In genomic region chr4:137203601-137204000, GRCh38 we compare ENCODE assay signal across 24 cellular contexts.
DNase-seq lines count a peak whose midpoint lies in the region; ATAC-seq and TF ChIP-seq lines count a peak whose summit lies in the region.
"Had no signal": no experiment of that assay in that cellular context is flagged by ENCODE, and none has a peak within 500 bp of the region (broad histone marks: within the 10 kb centered on the region; RNA-seq: fewer than 3 reads in every experiment).

No MANE protein-coding gene starts in this region.

- H2AFZ ChIP-seq in GM23248, result no peak overlapping the region

- no peaks in the 10 kb centered on the region for H3K9me3 ChIP-seq in GM23248 (ENCODE audit: low read depth)
- no peaks in the 10 kb centered on the region for H3K9me3 ChIP-seq in BE2C
- H3K9me3 ChIP-seq: psoas muscle, spleen, stomach, upper lobe of left lung had no signal

- H3K4me2 ChIP-seq in GM23248 (ENCODE audit: unreplicated experiment), result no peak overlapping the region

- no peak overlapping the region for H3K27ac ChIP-seq in GM23248
- H3K27ac ChIP-seq: cardiac muscle cell, psoas muscle, spleen, stomach, upper lobe of left lung had no signal

- H3K27me3 ChIP-seq in GM23248 (replicated peaks; ENCODE audit: insufficient read depth), result no peaks in the 10 kb centered on the region
- H3K27me3 ChIP-seq in BE2C, result no peaks in the 10 kb centered on the region
- H3K27me3 ChIP-seq: cardiac muscle cell, spleen, stomach, upper lobe of left lung had no signal

- TF ChIP-seq CTCF in astrocyte of the spinal cord (IDR thresholded peaks at IDR 0.05; ENCODE audit: low read depth, low read length) (no peak), BE2C (IDR thresholded peaks at IDR 0.05; ENCODE audit: low read depth, low read length) (no peak)

- H4K20me1 ChIP-seq in GM23248 (ENCODE audit: insufficient read depth), result no peaks in the 10 kb centered on the region

- in situ Hi-C loops in GM23248 (cut with MboI) (no loop called here), astrocyte of the spinal cord (cut with HindIII; ENCODE audit: low sequenced_read_pairs) (no loop called here)

- ATAC-seq in GM18505 (IDR thresholded peaks at IDR 0.05; ENCODE audit: unreplicated experiment), result no peak
- ATAC-seq: activated CD8-positive, alpha-beta memory T cell treated with anti-CD3 and anti-CD28 coated beads, Interleukin-2, amount 10 ng/mL, durations not matched to agents 7 days and 5 days; activated T-helper 17 cell treated with anti-CD3 and anti-CD28 coated beads, Interleukin-2, amount 50 U/mL, for 72 hours; left lobe of liver; psoas muscle had no signal

- H3K4me3 ChIP-seq in GM23248 (no peak overlapping the region), astrocyte of the spinal cord (ENCODE audit: low read depth, low read length) (no peak overlapping the region), BE2C (ENCODE audit: low read depth, low read length) (no peak overlapping the region)
- H3K4me3 ChIP-seq: cardiac muscle cell, psoas muscle, spleen, stomach, upper lobe of left lung had no signal

- peaks cover 9% of the 10 kb centered on the region for H3K4me1 ChIP-seq in GM23248 (ENCODE audit: insufficient read depth)
- peaks cover 11% of the 10 kb centered on the region for H3K4me1 ChIP-seq in BE2C
- H3K4me1 ChIP-seq: psoas muscle, spleen, stomach, upper lobe of left lung had no signal

- H3K36me3 ChIP-seq in GM23248 (ENCODE audit: low read depth), result no peaks in the 10 kb centered on the region
- no peaks in the 10 kb centered on the region for H3K36me3 ChIP-seq in BE2C
- H3K36me3 ChIP-seq: cardiac muscle cell, spleen, stomach, upper lobe of left lung had no signal

- DNase-seq in GM23248 (peak; percentile 76), astrocyte of the spinal cord (ENCODE audit: low read depth, low spot score) (peak; percentile 87), foreskin melanocyte (peak; percentile 9), NCI-H345 (lab: John Stamatoyannopoulos, UW) (no peak), medulla oblongata (ENCODE audit: extremely low spot score) (no peak), BE2C (no peak)
- DNase-seq: activated CD4-positive, alpha-beta T cell treated with anti-CD3 and anti-CD28 coated beads for 48 hours; activated CD8-positive, alpha-beta memory T cell treated with anti-CD3 and anti-CD28 coated beads, Interleukin-2, amount 10 ng/mL, durations not matched to agents 7 days and 5 days; activated naive CD8-positive, alpha-beta T cell treated with anti-CD3 and anti-CD28 coated beads, Interleukin-2, amount 10 ng/mL, durations not matched to agents 7 days and 5 days; C1 segment of cervical spinal cord; glutamatergic neuron; NCI-H2171 treated with DMSO at 0.1 percent for 48 hours; NCI-H774; psoas muscle; Right ventricle myocardium superior; spleen; stimulated activated CD4-positive, alpha-beta T cell treated with anti-CD3 and anti-CD28 coated beads, Interleukin-4, amount 100 ng/mL, for 24 hours; stomach; SW 1271; upper lobe of left lung had no signal

- WGBS in GM23248 (ENCODE audit: low coverage in 1 of 2, low lambda C conversion rate in 2 of 2, missing lambda C conversion rate in 2 of 2), 2 experiments, result 42 to 46% methylated on average over 2 of the region's 2 CpGs

- H3K9me2 ChIP-seq in GM23248 (ENCODE audit: insufficient read depth), result no peaks in the 10 kb centered on the region

- TF ChIP-seq POLR2A in GM18505 (IDR thresholded peaks at IDR 0.05; ENCODE audit: borderline replicate concordance, extremely low read depth, insufficient read depth, insufficient read length), result no peak

- no peak overlapping the region for H3K9ac ChIP-seq in GM23248

- no peaks in the 10 kb centered on the region for H3F3A ChIP-seq in GM23248 (ENCODE audit: insufficient read depth)

- H3K79me2 ChIP-seq in GM23248 (ENCODE audit: insufficient read depth), result no peaks in the 10 kb centered on the region

Comparison
In these comparisons a context has a peak if more than half of its experiments do, and no peak if none do; other contexts are left out.
1. DNase-seq: peak in GM23248 (single experiment), astrocyte of the spinal cord (single experiment) and foreskin melanocyte (single experiment); none in NCI-H345 (single experiment), medulla oblongata (single experiment) and BE2C (single experiment).